In the genomic region with DNA sequence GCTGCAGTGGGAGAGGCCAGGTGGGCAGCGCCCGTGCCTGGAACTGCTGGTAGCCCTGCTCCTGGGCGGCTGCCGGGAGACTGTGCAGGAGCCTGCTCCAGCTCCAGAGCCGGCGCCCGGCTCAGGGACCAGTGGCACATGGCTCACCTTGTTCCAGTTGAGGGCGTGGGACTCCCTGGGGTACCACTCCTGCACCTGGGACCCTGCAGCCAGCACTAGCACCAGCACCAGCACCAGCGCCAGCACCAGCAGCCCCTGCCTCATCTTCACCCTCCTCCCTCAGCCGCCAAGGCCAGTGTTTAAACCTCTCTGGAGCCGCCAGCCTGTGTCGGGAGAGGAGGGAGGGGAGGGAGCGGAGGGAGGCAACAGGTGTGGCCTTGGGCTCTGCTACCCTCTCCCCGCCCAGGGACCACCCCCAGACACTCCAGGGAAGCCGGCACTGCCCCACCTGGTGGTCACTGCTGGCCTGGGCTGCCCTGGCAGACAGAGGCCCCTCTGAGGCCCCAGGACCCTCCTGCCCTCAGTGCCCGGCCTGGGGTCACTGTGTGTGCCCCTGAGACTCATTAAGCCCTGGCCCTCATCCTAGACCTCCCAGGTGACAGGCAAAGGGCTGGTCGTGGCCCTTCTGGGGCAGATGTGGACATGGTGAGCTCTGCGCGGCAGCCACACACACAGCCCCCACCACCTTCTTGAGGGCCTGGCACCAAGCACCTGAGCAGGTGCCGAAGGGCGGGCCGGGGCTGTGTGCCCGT, we compare ENCODE assay signal across 9 cellular contexts. TPM values are rescaled to one million over a fixed set of nuclear protein-coding genes. Genes with fewer than 3 reads are reported as not detected.
DNase-seq lines count a peak whose midpoint lies in the region; ATAC-seq, FAIRE-seq and TF ChIP-seq lines count a peak whose summit lies in the region.
"Had no signal": no experiment of that assay in that cellular context is flagged by ENCODE, and none has a peak within 500 bp of the region (broad histone marks: within the 10 kb centered on the region; RNA-seq: fewer than 3 reads in every experiment).

A gene (minus strand): TSS at position 301 of the 752 bp plus-strand sequence. CDS start 37 bp downstream, at position 264.

- H3K27ac Mint-ChIP-seq in GM23338, result no peak within 1 kb of the TSS
- H3K27ac Mint-ChIP-seq in activated T-helper 17 cell treated with anti-CD3 and anti-CD28 coated beads, Interleukin-2, amount 50 U/mL, for 72 hours, result no peak within 1 kb of the TSS

- peak; percentile 79 for ATAC-seq in GM23338
- ATAC-seq in activated T-helper 17 cell treated with anti-CD3 and anti-CD28 coated beads, Interleukin-2, amount 50 U/mL, for 72 hours (replicated peaks), result no peak
- ATAC-seq in HG03045 (IDR thresholded peaks at IDR 0.05; ENCODE audit: unreplicated experiment), result no peak

- H3K27me3 Mint-ChIP-seq in GM23338 (ENCODE audit: insufficient read depth, low read depth, poor library complexity), result peaks cover 8% of the 10 kb centered on the region
- H3K27me3 Mint-ChIP-seq in activated T-helper 17 cell treated with anti-CD3 and anti-CD28 coated beads, Interleukin-2, amount 50 U/mL, for 72 hours, result peaks cover 3% of the 10 kb centered on the region

- no peak within 1 kb of the TSS; the same call in 1 of the 2 replicates for H2AFZ ChIP-seq in GM23338

- H3K9me3 Mint-ChIP-seq in GM23338, result no peaks in the 10 kb centered on the region; the same call in 2 of the 3 replicates
- H3K9me3 Mint-ChIP-seq in activated T-helper 17 cell treated with anti-CD3 and anti-CD28 coated beads, Interleukin-2, amount 50 U/mL, for 72 hours, result no peaks in the 10 kb centered on the region

- H3F3A ChIP-seq in GM23338 (replicated peaks; ENCODE audit: low read depth), result no peaks in the 10 kb centered on the region

- no peaks in the 10 kb centered on the region for H3K36me3 ChIP-seq in GM23338 (ENCODE audit: insufficient read depth)

- H3K4me1 Mint-ChIP-seq in GM23338, result peaks cover 2% of the 10 kb centered on the region; the same call in 1 of the 3 replicates
- H3K4me1 Mint-ChIP-seq in activated T-helper 17 cell treated with anti-CD3 and anti-CD28 coated beads, Interleukin-2, amount 50 U/mL, for 72 hours, result no peaks in the 10 kb centered on the region

- H3K79me2 ChIP-seq in GM23338 (replicated peaks; ENCODE audit: insufficient read depth), result no peaks in the 10 kb centered on the region

- DNase-seq in GM23338 (ENCODE audit: low spot score) (peak; percentile 65), left kidney (ENCODE audit: low read depth, low spot score) (peak; percentile 97), frontal cortex (ENCODE audit: low spot score in 2 of 2) (no peak), RCC 7860 (ENCODE audit: low spot score) (no peak), glomerular visceral epithelial cell (ENCODE audit: extremely low spot score) (no peak)

- no peaks in the 10 kb centered on the region for H3K4me1 ChIP-seq in GM23338 (ENCODE audit: insufficient read depth)

- no peak within 1 kb of the TSS for H3K4me2 ChIP-seq in GM23338

- H3K36me3 Mint-ChIP-seq in GM23338 (ENCODE audit: low read depth), result no peaks in the 10 kb centered on the region
- no peaks in the 10 kb centered on the region for H3K36me3 Mint-ChIP-seq in activated T-helper 17 cell treated with anti-CD3 and anti-CD28 coated beads, Interleukin-2, amount 50 U/mL, for 72 hours (ENCODE audit: low read depth)

- TF ChIP-seq CTCF in 22Rv1 (IDR thresholded peaks at IDR 0.05) (peak; percentile 66), GM23338 (conservative IDR thresholded peaks at IDR 0.05; ENCODE audit: low read depth in 2 of 2) (peak; percentile 34 to 63)

- peak within 1 kb of the TSS; percentile 26; the same call in 1 of the 2 replicates for H3K4me3 ChIP-seq in GM23338

- H4K20me1 ChIP-seq in GM23338 (replicated peaks; ENCODE audit: insufficient read depth), result no peaks in the 10 kb centered on the region

- H3K9me2 ChIP-seq in GM23338 (ENCODE audit: insufficient read depth), result no peaks in the 10 kb centered on the region

- FAIRE-seq in frontal cortex (lab: Jason Lieb, UNC) (no peak), RCC 7860 (lab: Jason Lieb, UNC) (no peak)
- FAIRE-seq: endometrium had no signal

- no peak within 1 kb of the TSS for H3K27ac ChIP-seq in 22Rv1
- H3K27ac ChIP-seq in GM23338 (ENCODE audit: low read depth), result no peak within 1 kb of the TSS

- no peak within 1 kb of the TSS; the same call in 2 of the 3 replicates for H3K4me3 Mint-ChIP-seq in GM23338
- H3K4me3 Mint-ChIP-seq in activated T-helper 17 cell treated with anti-CD3 and anti-CD28 coated beads, Interleukin-2, amount 50 U/mL, for 72 hours, result peak within 1 kb of the TSS; percentile 61

- H3K27me3 ChIP-seq in GM23338 (ENCODE audit: insufficient read depth), result no peaks in the 10 kb centered on the region

TF ChIP-seq in GM23338, 12 proteins besides CTCF, POLR2A, EP300 and RAD21 (continues in another document):
- TF ChIP-seq, protein P1, sequence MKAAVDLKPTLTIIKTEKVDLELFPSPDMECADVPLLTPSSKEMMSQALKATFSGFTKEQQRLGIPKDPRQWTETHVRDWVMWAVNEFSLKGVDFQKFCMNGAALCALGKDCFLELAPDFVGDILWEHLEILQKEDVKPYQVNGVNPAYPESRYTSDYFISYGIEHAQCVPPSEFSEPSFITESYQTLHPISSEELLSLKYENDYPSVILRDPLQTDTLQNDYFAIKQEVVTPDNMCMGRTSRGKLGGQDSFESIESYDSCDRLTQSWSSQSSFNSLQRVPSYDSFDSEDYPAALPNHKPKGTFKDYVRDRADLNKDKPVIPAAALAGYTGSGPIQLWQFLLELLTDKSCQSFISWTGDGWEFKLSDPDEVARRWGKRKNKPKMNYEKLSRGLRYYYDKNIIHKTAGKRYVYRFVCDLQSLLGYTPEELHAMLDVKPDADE (IDR thresholded peaks at IDR 0.05), result no peak
- TF ChIP-seq EZH2phosphoT487 (IDR thresholded peaks at IDR 0.05; ENCODE audit: unreplicated experiment) (no peak), CREB1 (CRISPR knock-in tag; IDR thresholded peaks at IDR 0.05; ENCODE audit: low read depth) (no peak), NANOG (IDR thresholded peaks at IDR 0.05; ENCODE audit: borderline replicate concordance) (no peak), JUNB (IDR thresholded peaks at IDR 0.05; ENCODE audit: unreplicated experiment) (no peak), ZNF331 (CRISPR knock-in tag; IDR thresholded peaks at IDR 0.05; ENCODE audit: low read depth) (no peak), ZNF114 (CRISPR knock-in tag; IDR thresholded peaks at IDR 0.05) (no peak), POLR2AphosphoS5 (IDR thresholded peaks at IDR 0.05; ENCODE audit: low read depth) (no peak)
- TF ChIP-seq, protein P2, sequence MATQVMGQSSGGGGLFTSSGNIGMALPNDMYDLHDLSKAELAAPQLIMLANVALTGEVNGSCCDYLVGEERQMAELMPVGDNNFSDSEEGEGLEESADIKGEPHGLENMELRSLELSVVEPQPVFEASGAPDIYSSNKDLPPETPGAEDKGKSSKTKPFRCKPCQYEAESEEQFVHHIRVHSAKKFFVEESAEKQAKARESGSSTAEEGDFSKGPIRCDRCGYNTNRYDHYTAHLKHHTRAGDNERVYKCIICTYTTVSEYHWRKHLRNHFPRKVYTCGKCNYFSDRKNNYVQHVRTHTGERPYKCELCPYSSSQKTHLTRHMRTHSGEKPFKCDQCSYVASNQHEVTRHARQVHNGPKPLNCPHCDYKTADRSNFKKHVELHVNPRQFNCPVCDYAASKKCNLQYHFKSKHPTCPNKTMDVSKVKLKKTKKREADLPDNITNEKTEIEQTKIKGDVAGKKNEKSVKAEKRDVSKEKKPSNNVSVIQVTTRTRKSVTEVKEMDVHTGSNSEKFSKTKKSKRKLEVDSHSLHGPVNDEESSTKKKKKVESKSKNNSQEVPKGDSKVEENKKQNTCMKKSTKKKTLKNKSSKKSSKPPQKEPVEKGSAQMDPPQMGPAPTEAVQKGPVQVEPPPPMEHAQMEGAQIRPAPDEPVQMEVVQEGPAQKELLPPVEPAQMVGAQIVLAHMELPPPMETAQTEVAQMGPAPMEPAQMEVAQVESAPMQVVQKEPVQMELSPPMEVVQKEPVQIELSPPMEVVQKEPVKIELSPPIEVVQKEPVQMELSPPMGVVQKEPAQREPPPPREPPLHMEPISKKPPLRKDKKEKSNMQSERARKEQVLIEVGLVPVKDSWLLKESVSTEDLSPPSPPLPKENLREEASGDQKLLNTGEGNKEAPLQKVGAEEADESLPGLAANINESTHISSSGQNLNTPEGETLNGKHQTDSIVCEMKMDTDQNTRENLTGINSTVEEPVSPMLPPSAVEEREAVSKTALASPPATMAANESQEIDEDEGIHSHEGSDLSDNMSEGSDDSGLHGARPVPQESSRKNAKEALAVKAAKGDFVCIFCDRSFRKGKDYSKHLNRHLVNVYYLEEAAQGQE (IDR thresholded peaks at IDR 0.05; ENCODE audit: unreplicated experiment), result no peak

RNA-seq across cellular contexts. Expression of the gene that starts here (rescaled TPM):
- total RNA-seq in GM23338 (2014; rRNA removed; shearing (Covaris generic)), result 0.45 and 9.8 TPM in 2 replicates
- 0.43 and 0.74 TPM in 2 replicates for polyA plus RNA-seq in GM23338 (2016; fragmentation: Nextera tagmentation; extraction: Ambion mirVana)
- 1 to 10 TPM; 1.0 to 1.8 TPM for total RNA-seq in activated T-helper 17 cell treated with anti-CD3 and anti-CD28 coated beads, Interleukin-2, amount 50 U/mL, for 72 hours
- total RNA-seq in frontal cortex, result not detected

Comparison
In these comparisons a context has a peak if more than half of its experiments do, and no peak if none do; other contexts are left out.
1. DNase-seq: peak in GM23338 (single experiment) and left kidney (single experiment); none in frontal cortex (0 of 2), RCC 7860 (single experiment) and glomerular visceral epithelial cell (single experiment).